ENCODE assay signal across 28 cellular contexts in the genomic region with DNA sequence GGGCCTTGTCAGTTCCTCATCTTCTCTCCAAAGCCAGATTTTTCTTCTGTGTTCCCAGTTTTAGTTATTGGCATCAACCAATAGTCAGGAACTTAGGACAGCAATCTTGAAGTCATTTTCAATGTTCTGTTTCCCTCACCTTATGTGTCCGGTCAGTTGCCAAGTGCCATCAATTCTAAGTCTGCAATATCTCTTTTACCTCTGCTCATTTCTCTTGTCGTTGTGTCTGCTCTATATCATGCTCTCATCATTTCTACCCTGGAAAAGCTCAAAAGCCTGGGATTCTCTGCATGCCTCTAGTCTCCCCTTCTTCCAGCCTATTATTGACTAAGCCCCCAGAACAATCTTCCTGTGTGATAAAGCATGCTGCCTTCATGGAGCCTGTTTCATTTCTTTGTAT.
"Had no signal": no experiment of that assay in that cellular context is flagged by ENCODE, and none has a peak within 500 bp of the region (broad histone marks: within the 10 kb centered on the region; RNA-seq: fewer than 3 reads in every experiment).

No MANE protein-coding gene starts in this region.

- H3K4me3 Mint-ChIP-seq: stimulated activated effector memory CD8-positive, alpha-beta T cell treated with anti-CD3 and anti-CD28 coated beads, Interleukin-12 subunit alpha, Interleukin-12 subunit beta, amount 100 ng/mL, for 72 hours; stimulated activated memory B cell treated with anti-CD40 and anti-IgM and Interleukin-4, amounts not matched to agents 10 μg/mL and 1 μg/mL and 100 μg/mL, for 72 hours; stimulated activated naive B cell treated with anti-CD40 and anti-IgM and Interleukin-4, amounts not matched to agents 10 μg/mL and 1 μg/mL and 100 μg/mL, for 72 hours; stimulated activated naive CD8-positive, alpha-beta T cell treated with anti-CD3 and anti-CD28 coated beads, Interleukin-15, amount 100 ng/mL, for 72 hours; stimulated activated naive CD8-positive, alpha-beta T cell treated with anti-CD3 and anti-CD28 coated beads, Interleukin-15, Interleukin-2, amounts not matched to agents 100 ng/mL and 50 ng/mL, for 24 hours; type B pancreatic cell had no signal

- DNase-seq: stimulated activated CD4-positive, alpha-beta T cell treated with anti-CD3 and anti-CD28 coated beads, Interleukin-2, amount 100 ng/mL, for 48 hours; stimulated activated CD4-positive, alpha-beta T cell treated with anti-CD3 and anti-CD28 coated beads, Interleukin-4, amount 100 ng/mL, for 1 hour; stimulated activated CD4-positive, alpha-beta T cell treated with anti-CD3 and anti-CD28 coated beads, Interleukin-4, amount 100 ng/mL, for 24 hours; stimulated activated CD4-positive, alpha-beta T cell treated with anti-CD3 and anti-CD28 coated beads, Interleukin-4, amount 100 ng/mL, for 4 hours; stimulated activated CD8-positive, alpha-beta memory T cell treated with anti-CD3 and anti-CD28 coated beads, Interleukin-4, amount 100 ng/mL, for 48 hours; stimulated activated naive B cell treated with anti-CD40 and anti-IgM and Interleukin-4, amounts not matched to agents 10 μg/mL and 1 μg/mL and 100 μg/mL, for 72 hours; stimulated activated naive CD4-positive, alpha-beta T cell; stimulated activated naive CD4-positive, alpha-beta T cell treated with Interleukin-2 at 50 U/mL for 16 hours; stimulated activated naive CD8-positive, alpha-beta T cell treated with anti-CD3 and anti-CD28 coated beads, Interleukin-15, amount 100 ng/mL, for 72 hours; stimulated activated naive CD8-positive, alpha-beta T cell treated with anti-CD3 and anti-CD28 coated beads, Interleukin-15, Interleukin-2, amounts not matched to agents 100 U/mL and 50 U/mL, for 24 hours; stomach; substantia nigra; testis; thyroid gland; tibial artery; transverse colon; trophoblast cell; upper lobe of left lung; upper lobe of right lung; uterus had no signal

- H3K4me1 ChIP-seq: suprapubic skin, testis, thyroid gland, tibial artery, transverse colon, upper lobe of left lung, upper lobe of right lung, uterus, vagina had no signal

- H3K27ac ChIP-seq: stomach, suprapubic skin, testis, thoracic aorta, thyroid gland, tibial artery, tibial nerve, transverse colon, upper lobe of left lung, upper lobe of right lung, uterus, vagina had no signal

- H3K36me3 ChIP-seq: stomach, suprapubic skin, thoracic aorta, thyroid gland, tibial artery, tibial nerve, transverse colon, upper lobe of left lung, upper lobe of right lung, uterus, vagina had no signal

- H3K27ac Mint-ChIP-seq: stimulated activated effector memory CD8-positive, alpha-beta T cell treated with anti-CD3 and anti-CD28 coated beads, Interleukin-12 subunit alpha, Interleukin-12 subunit beta, amount 100 ng/mL, for 72 hours; stimulated activated memory B cell treated with anti-CD40 and anti-IgM and Interleukin-4, amounts not matched to agents 10 μg/mL and 1 μg/mL and 100 μg/mL, for 72 hours; stimulated activated naive B cell treated with anti-CD40 and anti-IgM and Interleukin-4, amounts not matched to agents 10 μg/mL and 1 μg/mL and 100 μg/mL, for 72 hours; stimulated activated naive CD8-positive, alpha-beta T cell treated with anti-CD3 and anti-CD28 coated beads, Interleukin-15, amount 100 ng/mL, for 72 hours; stimulated activated naive CD8-positive, alpha-beta T cell treated with anti-CD3 and anti-CD28 coated beads, Interleukin-15, Interleukin-2, amounts not matched to agents 100 ng/mL and 50 ng/mL, for 24 hours; type B pancreatic cell had no signal

- ATAC-seq: stimulated activated effector memory CD8-positive, alpha-beta T cell treated with anti-CD3 and anti-CD28 coated beads, Interleukin-12 subunit alpha, Interleukin-12 subunit beta, amount 100 ng/mL, for 72 hours; stimulated activated memory B cell treated with anti-CD40 and anti-IgM and Interleukin-4, amounts not matched to agents 10 μg/mL and 1 μg/mL and 100 μg/mL, for 72 hours; stimulated activated naive B cell treated with anti-CD40 and anti-IgM and Interleukin-4, amounts not matched to agents 10 μg/mL and 1 μg/mL and 100 μg/mL, for 72 hours; stimulated activated naive CD8-positive, alpha-beta T cell treated with anti-CD3 and anti-CD28 coated beads, Interleukin-15, amount 100 ng/mL, for 72 hours; stimulated activated naive CD8-positive, alpha-beta T cell treated with anti-CD3 and anti-CD28 coated beads, Interleukin-15, Interleukin-2, amounts not matched to agents 100 U/mL and 50 U/mL, for 24 hours; upper lobe of right lung had no signal

- H3K27me3 ChIP-seq: stomach, suprapubic skin, testis, thyroid gland, tibial artery, tibial nerve, transverse colon, upper lobe of left lung, upper lobe of right lung, uterus, vagina had no signal

- H3K36me3 Mint-ChIP-seq: stimulated activated effector memory CD8-positive, alpha-beta T cell treated with anti-CD3 and anti-CD28 coated beads, Interleukin-12 subunit alpha, Interleukin-12 subunit beta, amount 100 ng/mL, for 72 hours; stimulated activated memory B cell treated with anti-CD40 and anti-IgM and Interleukin-4, amounts not matched to agents 10 μg/mL and 1 μg/mL and 100 μg/mL, for 72 hours; stimulated activated naive B cell treated with anti-CD40 and anti-IgM and Interleukin-4, amounts not matched to agents 10 μg/mL and 1 μg/mL and 100 μg/mL, for 72 hours; type B pancreatic cell had no signal

- H3K4me1 Mint-ChIP-seq: stimulated activated effector memory CD8-positive, alpha-beta T cell treated with anti-CD3 and anti-CD28 coated beads, Interleukin-12 subunit alpha, Interleukin-12 subunit beta, amount 100 ng/mL, for 72 hours; stimulated activated memory B cell treated with anti-CD40 and anti-IgM and Interleukin-4, amounts not matched to agents 10 μg/mL and 1 μg/mL and 100 μg/mL, for 72 hours; stimulated activated naive B cell treated with anti-CD40 and anti-IgM and Interleukin-4, amounts not matched to agents 10 μg/mL and 1 μg/mL and 100 μg/mL, for 72 hours; stimulated activated naive CD8-positive, alpha-beta T cell treated with anti-CD3 and anti-CD28 coated beads, Interleukin-15, amount 100 ng/mL, for 72 hours had no signal

- H3K9me3 ChIP-seq: stomach, suprapubic skin, testis, thoracic aorta, thyroid gland, tibial artery, tibial nerve, transverse colon, upper lobe of left lung, upper lobe of right lung, uterus, vagina had no signal

- H3K27me3 Mint-ChIP-seq: stimulated activated memory B cell treated with anti-CD40 and anti-IgM and Interleukin-4, amounts not matched to agents 10 μg/mL and 1 μg/mL and 100 μg/mL, for 72 hours; stimulated activated naive B cell treated with anti-CD40 and anti-IgM and Interleukin-4, amounts not matched to agents 10 μg/mL and 1 μg/mL and 100 μg/mL, for 72 hours; stimulated activated naive CD8-positive, alpha-beta T cell treated with anti-CD3 and anti-CD28 coated beads, Interleukin-15, amount 100 ng/mL, for 72 hours; stimulated activated naive CD8-positive, alpha-beta T cell treated with anti-CD3 and anti-CD28 coated beads, Interleukin-15, Interleukin-2, amounts not matched to agents 100 ng/mL and 50 ng/mL, for 24 hours; type B pancreatic cell had no signal

- H3K4me3 ChIP-seq: stomach, suprapubic skin, testis, thoracic aorta, thyroid gland, tibial artery, tibial nerve, transverse colon, upper lobe of left lung, upper lobe of right lung, uterus, vagina had no signal

- H3K9me3 Mint-ChIP-seq: stimulated activated effector memory CD8-positive, alpha-beta T cell treated with anti-CD3 and anti-CD28 coated beads, Interleukin-12 subunit alpha, Interleukin-12 subunit beta, amount 100 ng/mL, for 72 hours; stimulated activated memory B cell treated with anti-CD40 and anti-IgM and Interleukin-4, amounts not matched to agents 10 μg/mL and 1 μg/mL and 100 μg/mL, for 72 hours; stimulated activated naive B cell treated with anti-CD40 and anti-IgM and Interleukin-4, amounts not matched to agents 10 μg/mL and 1 μg/mL and 100 μg/mL, for 72 hours; stimulated activated naive CD8-positive, alpha-beta T cell treated with anti-CD3 and anti-CD28 coated beads, Interleukin-15, amount 100 ng/mL, for 72 hours; stimulated activated naive CD8-positive, alpha-beta T cell treated with anti-CD3 and anti-CD28 coated beads, Interleukin-15, Interleukin-2, amounts not matched to agents 100 ng/mL and 50 ng/mL, for 24 hours; type B pancreatic cell had no signal
